In genomic region chr15:75573643-75574384, GRCh38 we compare ENCODE assay signal across 13 cellular contexts. TPM values are rescaled to one million over a fixed set of nuclear protein-coding genes. Genes with fewer than 3 reads are reported as not detected.
DNase-seq lines count a peak whose midpoint lies in the region; ATAC-seq and TF ChIP-seq lines count a peak whose summit lies in the region.
"Had no signal": no experiment of that assay in that cellular context is flagged by ENCODE, and none has a peak within 500 bp of the region (broad histone marks: within the 10 kb centered on the region; RNA-seq: fewer than 3 reads in every experiment).

No MANE protein-coding gene starts in this region.

- H3K9me2 ChIP-seq in PC-9 (ENCODE audit: insufficient read depth) = no peaks in the 10 kb centered on the region

- DNase-seq in activated T-cell treated with anti-CD3 and anti-CD28 coated beads, Interleukin-2, amount 50 U/mL, for 24 hours = no peak
- no peak for DNase-seq in activated T-cell treated with anti-CD3 and anti-CD28 coated beads, Interleukin-2, amount 50 U/mL, for 1 hour
- no peak for DNase-seq in PC-9
- no peak for DNase-seq in endothelial cell (ENCODE audit: low spot score)
- DNase-seq in neural progenitor cell (ENCODE audit: low spot score) = peak; percentile 39
- no peak for DNase-seq in NCI-H510A (lab: John Stamatoyannopoulos, UW)
- no peak for DNase-seq in retina
- DNase-seq: ACHN; esophagus squamous epithelium; NCI-H1417 treated with DMSO at 0.1 percent for 48 hours; stimulated activated CD4-positive, alpha-beta T cell treated with anti-CD3 and anti-CD28 coated beads, Interleukin-2, amount 100 ng/mL, for 48 hours had no signal

- H3F3A ChIP-seq in PC-9 (ENCODE audit: insufficient read depth, low read depth) = 0 out of 2 replicates have a peak, but pooled peaks cover 12% of the 10 kb centered on the region
- peaks cover 21% of the 10 kb centered on the region for H3F3A ChIP-seq in neural progenitor cell (ENCODE audit: low read depth)

- peaks cover 31% of the 10 kb centered on the region for H3K4me1 Mint-ChIP-seq in activated T-cell treated with anti-CD3 and anti-CD28 coated beads, Interleukin-2, amount 50 U/mL, for 24 hours (ENCODE audit: low read depth)
- peaks cover 29% of the 10 kb centered on the region for H3K4me1 Mint-ChIP-seq in endothelial cell (ENCODE audit: unreplicated experiment)
- peaks cover 17% of the 10 kb centered on the region for H3K4me1 Mint-ChIP-seq in neural progenitor cell

- H3K27me3 ChIP-seq in PC-9 (ENCODE audit: insufficient read depth, low read depth) (no peaks in the 10 kb centered on the region), neural progenitor cell (no peaks in the 10 kb centered on the region)
- H3K27me3 ChIP-seq: esophagus squamous epithelium had no signal

- BruUV-seq in PC-9 (replicated peaks; lab: Mats Ljungman, UMichigan) = no TSS peak

- H3K27ac Mint-ChIP-seq in activated T-cell treated with anti-CD3 and anti-CD28 coated beads, Interleukin-2, amount 50 U/mL, for 24 hours = peak overlapping the region; percentile 22
- peak overlapping the region; percentile 0 for H3K27ac Mint-ChIP-seq in endothelial cell (ENCODE audit: unreplicated experiment)
- no peak overlapping the region for H3K27ac Mint-ChIP-seq in neural progenitor cell

- TF ChIP-seq CTCF in PC-9 (conservative IDR thresholded peaks at IDR 0.05) (no peak), endothelial cell (IDR thresholded peaks at IDR 0.05; ENCODE audit: unreplicated experiment) (no peak), neural progenitor cell (IDR thresholded peaks at IDR 0.05) (no peak)

- no peaks in the 10 kb centered on the region for H3K9me3 Mint-ChIP-seq in activated T-cell treated with anti-CD3 and anti-CD28 coated beads, Interleukin-2, amount 50 U/mL, for 24 hours
- H3K9me3 Mint-ChIP-seq in endothelial cell (ENCODE audit: unreplicated experiment) (no peaks in the 10 kb centered on the region), neural progenitor cell (no peaks in the 10 kb centered on the region)
- H3K9me3 Mint-ChIP-seq: IgD-negative memory B cell had no signal

- H3K4me3 ChIP-seq in PC-9 (no peak overlapping the region), neural progenitor cell (no peak overlapping the region)
- H3K4me3 ChIP-seq: esophagus squamous epithelium had no signal

- H3K27me3 Mint-ChIP-seq in activated T-cell treated with anti-CD3 and anti-CD28 coated beads, Interleukin-2, amount 50 U/mL, for 24 hours = no peaks in the 10 kb centered on the region
- peaks cover 2% of the 10 kb centered on the region for H3K27me3 Mint-ChIP-seq in endothelial cell (ENCODE audit: unreplicated experiment)
- H3K27me3 Mint-ChIP-seq in neural progenitor cell (ENCODE audit: insufficient read depth, low read depth) = no peaks in the 10 kb centered on the region
- H3K27me3 Mint-ChIP-seq: IgD-negative memory B cell had no signal

- intact Hi-C loops in PC-9 (cut with micrococcal nuclease; ENCODE audit: unreplicated experiment) = no loop called here

- no peaks in the 10 kb centered on the region for H3K9me3 ChIP-seq in PC-9 (ENCODE audit: insufficient read depth, low read depth)
- H3K9me3 ChIP-seq in neural progenitor cell (ENCODE audit: low read depth) = no peaks in the 10 kb centered on the region
- H3K9me3 ChIP-seq: esophagus squamous epithelium had no signal

- no peak overlapping the region for H3K9ac ChIP-seq in neural progenitor cell

- H4K20me1 ChIP-seq in PC-9 (ENCODE audit: insufficient read depth) (peaks cover 7% of the 10 kb centered on the region), neural progenitor cell (ENCODE audit: low read depth) (peaks cover 12% of the 10 kb centered on the region)

- H3K36me3 ChIP-seq in PC-9 (ENCODE audit: low read depth) = no peaks in the 10 kb centered on the region
- H3K36me3 ChIP-seq in neural progenitor cell = no peaks in the 10 kb centered on the region

- peak overlapping the region; percentile 23; the same call in 1 of the 2 replicates for H3K4me2 ChIP-seq in PC-9
- H3K4me2 ChIP-seq in neural progenitor cell = peak overlapping the region; percentile 48

- peak overlapping the region; percentile 43; the same call in 1 of the 2 replicates for H3K27ac ChIP-seq in PC-9
- peak overlapping the region; percentile 7 for H3K27ac ChIP-seq in neural progenitor cell
- H3K27ac ChIP-seq: esophagus squamous epithelium had no signal

- H3K4me1 ChIP-seq in PC-9 (replicated peaks; ENCODE audit: insufficient read depth) = peaks cover 25% of the 10 kb centered on the region
- peaks cover 23% of the 10 kb centered on the region for H3K4me1 ChIP-seq in neural progenitor cell

- H2AFZ ChIP-seq in PC-9 (no peak overlapping the region), neural progenitor cell (replicated peaks) (no peak overlapping the region)

- H3K36me3 Mint-ChIP-seq in activated T-cell treated with anti-CD3 and anti-CD28 coated beads, Interleukin-2, amount 50 U/mL, for 24 hours (ENCODE audit: low read depth) = peaks cover 21% of the 10 kb centered on the region
- H3K36me3 Mint-ChIP-seq in endothelial cell (ENCODE audit: low read depth, unreplicated experiment) = peaks cover 4% of the 10 kb centered on the region
- H3K36me3 Mint-ChIP-seq in neural progenitor cell = peaks cover 7% of the 10 kb centered on the region

- POLR2A ChIA-PET in PC-9 (lab: Charles Lee; ENCODE audit: unreplicated experiment) = no interaction called here

- CTCF ChIA-PET in PC-9 (lab: Charles Lee) = no interaction called here

- ATAC-seq in esophagus mucosa = no peak

- H3K79me2 ChIP-seq in PC-9 (ENCODE audit: low read depth) (peaks cover 84% of the 10 kb centered on the region), neural progenitor cell (ENCODE audit: low read depth) (peaks cover 94% of the 10 kb centered on the region)

- H3K4me3 Mint-ChIP-seq in activated T-cell treated with anti-CD3 and anti-CD28 coated beads, Interleukin-2, amount 50 U/mL, for 24 hours = no peak overlapping the region
- H3K4me3 Mint-ChIP-seq in endothelial cell (ENCODE audit: unreplicated experiment) = peak overlapping the region; percentile 52
- H3K4me3 Mint-ChIP-seq in neural progenitor cell = no peak overlapping the region

RNA-seq across cellular contexts. Expression of gene PTPN9, which starts 5.3 kb away (rescaled TPM):
- total RNA-seq in PC-9 (2021) = 22.4 and 24.1 TPM in 2 replicates
- 41.9 TPM for total RNA-seq in endothelial cell (ENCODE audit: unreplicated experiment)
- total RNA-seq in neural progenitor cell (ENCODE audit: low replicate concordance) = 8.6 and 11.4 TPM in 2 replicates
- total RNA-seq in esophagus mucosa = 13.6 TPM

RNA-seq across cellular contexts. Expression of gene SNUPN, which starts 51.7 kb away (rescaled TPM):
- 37.6 and 40.0 TPM in 2 replicates for total RNA-seq in PC-9 (2021)
- total RNA-seq in endothelial cell (ENCODE audit: unreplicated experiment) = 16.5 TPM
- total RNA-seq in neural progenitor cell (ENCODE audit: low replicate concordance) = 18.4 and 20.7 TPM in 2 replicates
- total RNA-seq in esophagus mucosa = 12.1 TPM
